34 cellular contexts compared by ENCODE assay signal in the genomic region with DNA sequence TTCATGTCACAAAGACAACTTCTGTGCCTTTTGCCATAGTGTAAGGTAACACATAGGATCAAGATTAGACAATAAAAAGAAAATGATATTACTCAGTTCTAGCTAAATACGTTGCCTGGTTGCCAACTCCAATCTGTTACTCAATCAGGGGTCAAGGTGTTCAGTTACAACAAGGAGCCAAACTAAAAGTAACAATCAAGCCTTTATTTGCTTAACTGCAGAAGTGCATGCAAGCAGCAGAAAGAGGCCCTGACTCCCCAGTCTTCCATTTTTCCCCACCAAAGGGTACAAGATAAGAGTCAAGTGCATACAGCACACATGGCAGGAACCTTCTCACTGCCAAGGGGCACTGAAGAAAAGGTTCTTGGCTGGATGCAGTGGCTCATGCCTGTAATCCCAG.
"Had no signal": no experiment of that assay in that cellular context is flagged by ENCODE, and none has a peak within 500 bp of the region (broad histone marks: within the 10 kb centered on the region; RNA-seq: fewer than 3 reads in every experiment).

No MANE protein-coding gene starts in this region.

- H3K4me1 Mint-ChIP-seq: brain had no signal

- H3K9me3 Mint-ChIP-seq: activated CD4-positive, alpha-beta memory T cell treated with anti-CD3 and anti-CD28 coated beads, Interleukin-2, amount 10 ng/mL, durations not matched to agents 7 days and 5 days; activated naive CD4-positive, alpha-beta T cell treated with anti-CD3 and anti-CD28 coated beads, Interleukin-2, amount 10 ng/mL, durations not matched to agents 7 days and 5 days; activated naive CD8-positive, alpha-beta T cell treated with anti-CD3 and anti-CD28 coated beads, Interleukin-2, amount 50 U/mL, for 24 hours; brain had no signal

- DNase-seq: activated CD4-positive, alpha-beta memory T cell treated with anti-CD3 and anti-CD28 coated beads, Interleukin-2, amount 10 ng/mL, durations not matched to agents 7 days and 5 days; activated CD4-positive, alpha-beta T cell treated with anti-CD3 and anti-CD28 coated beads for 1 hour; activated CD4-positive, alpha-beta T cell treated with anti-CD3 and anti-CD28 coated beads for 48 hours; activated CD4-positive, CD25-positive, alpha-beta regulatory T cell; activated CD8-positive, alpha-beta memory T cell treated with anti-CD3 and anti-CD28 coated beads for 24 hours; activated CD8-positive, alpha-beta memory T cell treated with anti-CD3 and anti-CD28 coated beads, Interleukin-2, amount 10 ng/mL, durations not matched to agents 7 days and 5 days; activated effector memory CD4-positive, alpha-beta T cell treated with Interleukin-2 at 50 U/mL for 16 hours; activated naive CD4-positive, alpha-beta T cell treated with anti-CD3 and anti-CD28 coated beads, Interleukin-2, amount 10 ng/mL, durations not matched to agents 7 days and 5 days; activated naive CD8-positive, alpha-beta T cell treated with anti-CD3 and anti-CD28 coated beads, Interleukin-2, amount 50 U/mL, for 24 hours; activated T-cell treated with anti-CD3 and anti-CD28 coated beads, Interleukin-2, amount 50 U/mL, for 48 hours; anterior cingulate cortex; caudate nucleus; NCI-H1092 treated with DMSO at 0.1 percent for 48 hours; NCI-H1417; NCI-H146; NCI-H187; NCI-H2029 treated with DMSO at 0.1 percent for 48 hours; NCI-H345; NCI-H510A; NCI-H526; NCI-H748 treated with DMSO at 0.1 percent for 48 hours; NK-92 treated with Interleukin-12 subunit alpha and Interleukin-12 subunit beta, amount 100 ng/mL, for 24 hours; PC-3; RPMI8226; SHP77 treated with DMSO at 0.1 percent for 48 hours; SK-N-SH; T-helper 17 cell; WERI-Rb-1 had no signal

- H3K36me3 Mint-ChIP-seq: activated naive CD8-positive, alpha-beta T cell had no signal

- H3K27me3 ChIP-seq: Peyer's patch, SJSA1 had no signal

- H3K27ac Mint-ChIP-seq: activated CD4-positive, alpha-beta memory T cell treated with anti-CD3 and anti-CD28 coated beads, Interleukin-2, amount 10 ng/mL, durations not matched to agents 7 days and 5 days; activated CD8-positive, alpha-beta memory T cell treated with anti-CD3 and anti-CD28 coated beads, Interleukin-2, amount 10 ng/mL, durations not matched to agents 7 days and 5 days; activated naive CD8-positive, alpha-beta T cell; activated naive CD8-positive, alpha-beta T cell treated with anti-CD3 and anti-CD28 coated beads, Interleukin-2, amount 50 U/mL, for 24 hours; brain; T-helper 17 cell had no signal

- H3K4me3 Mint-ChIP-seq: activated CD4-positive, alpha-beta memory T cell treated with anti-CD3 and anti-CD28 coated beads, Interleukin-2, amount 10 ng/mL, durations not matched to agents 7 days and 5 days; activated CD8-positive, alpha-beta memory T cell treated with anti-CD3 and anti-CD28 coated beads, Interleukin-2, amount 10 ng/mL, durations not matched to agents 7 days and 5 days; activated naive CD4-positive, alpha-beta T cell treated with anti-CD3 and anti-CD28 coated beads, Interleukin-2, amount 10 ng/mL, durations not matched to agents 7 days and 5 days; activated naive CD8-positive, alpha-beta T cell; activated naive CD8-positive, alpha-beta T cell treated with anti-CD3 and anti-CD28 coated beads, Interleukin-2, amount 50 U/mL, for 24 hours; brain; T-helper 17 cell had no signal

- FAIRE-seq: bronchial epithelial cell, K562 had no signal

- H3K27me3 Mint-ChIP-seq: activated naive CD8-positive, alpha-beta T cell; activated naive CD8-positive, alpha-beta T cell treated with anti-CD3 and anti-CD28 coated beads, Interleukin-2, amount 50 U/mL, for 24 hours; brain; T-helper 17 cell had no signal

- ATAC-seq: activated CD8-positive, alpha-beta memory T cell treated with anti-CD3 and anti-CD28 coated beads, Interleukin-2, amount 10 ng/mL, durations not matched to agents 7 days and 5 days; activated naive CD8-positive, alpha-beta T cell treated with anti-CD3 and anti-CD28 coated beads, Interleukin-2, amount 50 U/mL, for 24 hours; PC-3; T-helper 17 cell had no signal

- H3K4me3 ChIP-seq: K562, Peyer's patch, SJSA1 had no signal

- H3K9me3 ChIP-seq: Peyer's patch, SJSA1, SK-N-SH had no signal

- H3K27ac ChIP-seq: SJSA1, WERI-Rb-1 had no signal

- H3K4me1 ChIP-seq: SJSA1 had no signal

- H3K9ac ChIP-seq: SK-N-SH had no signal

- H3K36me3 ChIP-seq: Peyer's patch, SJSA1, WERI-Rb-1 had no signal
